In genomic region chr6:3850451-3851203, GRCh38 we compare ENCODE assay signal across 11 cellular contexts. TPM values are rescaled to one million over a fixed set of nuclear protein-coding genes. Genes with fewer than 3 reads are reported as not detected.
DNase-seq lines count a peak whose midpoint lies in the region; ATAC-seq and TF ChIP-seq lines count a peak whose summit lies in the region.
"Had no signal": no experiment of that assay in that cellular context is flagged by ENCODE, and none has a peak within 500 bp of the region (broad histone marks: within the 10 kb centered on the region; RNA-seq: fewer than 3 reads in every experiment).

No MANE protein-coding gene starts in this region.

- H3K9me3 ChIP-seq in breast epithelium (no peaks in the 10 kb centered on the region), testis (no peaks in the 10 kb centered on the region)

- BruUV-seq in MCF 10A (replicated peaks; lab: Mats Ljungman, UMichigan): no TSS peak

- H3K9me3 Mint-ChIP-seq in MCF 10A (ENCODE audit: unreplicated experiment) (no peaks in the 10 kb centered on the region), mesothelial cell of epicardium (no peaks in the 10 kb centered on the region)
- H3K9me3 Mint-ChIP-seq in activated T-helper 17 cell treated with anti-CD3 and anti-CD28 coated beads, Interleukin-2, amount 50 U/mL, for 72 hours: no peaks in the 10 kb centered on the region
- H3K9me3 Mint-ChIP-seq: HFFc6 had no signal

- TF ChIP-seq CTCF in breast epithelium (IDR thresholded peaks at IDR 0.05) (no peak), MCF 10A (IDR thresholded peaks at IDR 0.05; ENCODE audit: unreplicated experiment) (no peak), mesothelial cell of epicardium (IDR thresholded peaks at IDR 0.05; ENCODE audit: unreplicated experiment) (no peak), testis (IDR thresholded peaks at IDR 0.05) (no peak)

- peak; percentile 68 for ATAC-seq in activated T-helper 17 cell treated with anti-CD3 and anti-CD28 coated beads, Interleukin-2, amount 50 U/mL, for 72 hours (replicated peaks)

- 85 to 91% methylated on average over 23 to 33 of the region's 33 CpGs for WGBS in testis, 2 donors

- TF ChIP-seq POLR2A in breast epithelium (IDR thresholded peaks at IDR 0.05) (no peak), testis (IDR thresholded peaks at IDR 0.05) (no peak)

- POLR2A ChIA-PET in MCF 10A (lab: Yijun Ruan, JAX): interaction anchor here (1.0 to 2.7 kb wide), 2 partner anchors 62 to 76 kb away, joined by 3 to 7 read pairs; no protein-coding TSS in a partner anchor

- H3K27ac Mint-ChIP-seq in MCF 10A (ENCODE audit: low read depth, unreplicated experiment) (no peak overlapping the region), mesothelial cell of epicardium (peak overlapping the region; percentile 45)
- H3K27ac Mint-ChIP-seq in activated T-helper 17 cell treated with anti-CD3 and anti-CD28 coated beads, Interleukin-2, amount 50 U/mL, for 72 hours: peak overlapping the region; percentile 100
- H3K27ac Mint-ChIP-seq: HFFc6 had no signal

- DNase-seq in breast epithelium (ENCODE audit: low spot score in 2 of 2) (no peak), MCF 10A (ENCODE audit: unreplicated experiment) (no peak), mesothelial cell of epicardium (ENCODE audit: low spot score in 2 of 2, unreplicated experiment in 2 of 2) (no peak), testis (no peak), GM03348 (ENCODE audit: low spot score) (no peak), NCI-H226 (no peak), substantia nigra (lab: John Stamatoyannopoulos, UW) (no peak)
- DNase-seq: HFFc6, Kasumi-1 had no signal

- H3K27me3 Mint-ChIP-seq in MCF 10A (ENCODE audit: insufficient read depth, unreplicated experiment) (no peaks in the 10 kb centered on the region), mesothelial cell of epicardium (ENCODE audit: low read depth) (no peaks in the 10 kb centered on the region)
- H3K27me3 Mint-ChIP-seq in activated T-helper 17 cell treated with anti-CD3 and anti-CD28 coated beads, Interleukin-2, amount 50 U/mL, for 72 hours: no peaks in the 10 kb centered on the region

- no peaks in the 10 kb centered on the region for H3K27me3 ChIP-seq in breast epithelium
- H3K27me3 ChIP-seq in testis: no peaks in the 10 kb centered on the region
- H3K27me3 ChIP-seq: hepatocyte had no signal

- intact Hi-C loops in breast epithelium (cut with DNase I; ENCODE audit: low total_unique reads): no loop called here
- intact Hi-C loops in MCF 10A (cut with micrococcal nuclease): no loop called here
- intact Hi-C loops in testis (cut with DNase I; ENCODE audit: low total_unique reads): no loop called here

- H3K4me1 Mint-ChIP-seq in MCF 10A (ENCODE audit: insufficient read depth, unreplicated experiment): peaks cover 17% of the 10 kb centered on the region
- H3K4me1 Mint-ChIP-seq in activated T-helper 17 cell treated with anti-CD3 and anti-CD28 coated beads, Interleukin-2, amount 50 U/mL, for 72 hours: peaks cover 25% of the 10 kb centered on the region
- peaks cover 11% of the 10 kb centered on the region for H3K4me1 Mint-ChIP-seq in mesothelial cell of epicardium

- H3K4me3 Mint-ChIP-seq in MCF 10A (ENCODE audit: unreplicated experiment): no peak overlapping the region
- peak overlapping the region; percentile 96 for H3K4me3 Mint-ChIP-seq in activated T-helper 17 cell treated with anti-CD3 and anti-CD28 coated beads, Interleukin-2, amount 50 U/mL, for 72 hours
- peak overlapping the region; percentile 22 for H3K4me3 Mint-ChIP-seq in mesothelial cell of epicardium

- H3K4me3 ChIP-seq in breast epithelium (peak overlapping the region in 2 of 3 donors; percentile 56 to 72), testis (peak overlapping the region; percentile 59 to 65)
- H3K4me3 ChIP-seq: hepatocyte had no signal

- H3K36me3 Mint-ChIP-seq in MCF 10A (ENCODE audit: insufficient read depth, unreplicated experiment): peaks cover 4% of the 10 kb centered on the region
- peaks cover 38% of the 10 kb centered on the region for H3K36me3 Mint-ChIP-seq in activated T-helper 17 cell treated with anti-CD3 and anti-CD28 coated beads, Interleukin-2, amount 50 U/mL, for 72 hours (ENCODE audit: low read depth)
- H3K36me3 Mint-ChIP-seq in mesothelial cell of epicardium: no peaks in the 10 kb centered on the region

- H3K36me3 ChIP-seq in breast epithelium: no peaks in the 10 kb centered on the region
- H3K36me3 ChIP-seq in testis (ENCODE audit: low read depth, missing control alignments): no peaks in the 10 kb centered on the region

- CTCF ChIA-PET in MCF 10A (lab: Yijun Ruan, JAX): interaction anchor here (0.5 to 4.2 kb wide), 14 partner anchors 10 to 324 kb away, joined by 3 to 58 read pairs (median 12); no protein-coding TSS in a partner anchor

- no peaks in the 10 kb centered on the region for H3K4me1 ChIP-seq in breast epithelium
- peaks cover 4% of the 10 kb centered on the region for H3K4me1 ChIP-seq in testis

- H3K27ac ChIP-seq in breast epithelium (peak overlapping the region; percentile 85 to 86), testis (no peak overlapping the region), substantia nigra (ENCODE audit: low read depth, low read length, poor library complexity, severe bottlenecking) (no peak overlapping the region)
- H3K27ac ChIP-seq: hepatocyte had no signal

RNA-seq across cellular contexts. Expression of gene FAM50B, which starts 1.5 kb away (rescaled TPM):
- 10 to 100 TPM in 1 of 3 donors, 1 to 10 TPM in 2; 8.8 to 17.0 (median 9.3) TPM for total RNA-seq in breast epithelium
- 4.0 and 4.3 TPM in 2 replicates for total RNA-seq in MCF 10A (2022)
- total RNA-seq in activated T-helper 17 cell treated with anti-CD3 and anti-CD28 coated beads, Interleukin-2, amount 50 U/mL, for 72 hours: 10 to 100 TPM; 13.9 to 22.8 TPM
- 7.0 to 7.9 TPM (median 7.1 TPM) in 3 replicates for total RNA-seq in mesothelial cell of epicardium
- total RNA-seq in testis: 10 to 100 TPM; 27.4 to 38.6 TPM
- 24.5 TPM for polyA plus RNA-seq in testis (ENCODE audit: insufficient read depth, low read depth, low replicate concordance)

Comparison
In these comparisons a context has a peak if more than half of its experiments do, and no peak if none do; other contexts are left out.
1. H3K27ac ChIP-seq: peak in breast epithelium (2 of 2); none in testis (0 of 2) and substantia nigra (single experiment).